8 cellular contexts compared by ENCODE assay signal in genomic region chr7:74083117-74083876, GRCh38. TPM values are rescaled to one million over a fixed set of nuclear protein-coding genes. Genes with fewer than 3 reads are reported as not detected.
A peak's percentile ranks its signal among the peaks of the same experiment; 100 is the strongest.
DNase-seq lines count a peak whose midpoint lies in the region; ATAC-seq and TF ChIP-seq lines count a peak whose summit lies in the region.

Gene LIMK1, plus strand, starts transcription at chr7:74083804. Its CDS starts 187 bp downstream, at chr7:74083991.

- CTCF ChIA-PET in CD8-positive, alpha-beta memory T cell (lab: Charles Lee): interaction anchor here (0.7 to 2.6 kb wide), 5 partner anchors 10 to 318 kb away, joined by 3 to 8 read pairs (median 4); partner anchors contain the start of gene EIF4H
- CTCF ChIA-PET in OCI-LY7 (lab: Charles Lee; ENCODE audit: unreplicated experiment): no interaction called here

- no peaks in the 10 kb centered on the region for H3K9me2 ChIP-seq in OCI-LY7 (ENCODE audit: insufficient read depth, low read length)

- peaks cover 8% of the 10 kb centered on the region; the same call in 1 of the 2 replicates for H3K79me2 ChIP-seq in OCI-LY7 (ENCODE audit: insufficient read depth, low read depth, low read length)

- no peaks in the 10 kb centered on the region for H3K27me3 ChIP-seq in CD8-positive, alpha-beta memory T cell (ENCODE audit: insufficient read depth, low read length, poor library complexity, severe bottlenecking)

- intact Hi-C loops in OCI-LY7 (cut with micrococcal nuclease; ENCODE audit: unreplicated experiment): loop anchor here (1.0 to 5.0 kb wide), 3 partner anchors 10 to 99 kb away; no protein-coding TSS in a partner anchor

- peak; percentile 78 to 86 (median 81) for DNase-seq in CD8-positive, alpha-beta memory T cell
- DNase-seq in HUDEP-2 (lab: John Stamatoyannopoulos, UW; ENCODE audit: unreplicated experiment in 76 of 76) (peak in 64 of 76 experiments; percentile 2 to 83 (median 62)), OCI-LY7 (ENCODE audit: low spot score) (peak; percentile 88), activated T-cell treated with anti-CD3 and anti-CD28 coated beads for 4 hours (peak; percentile 71), epithelial cell of proximal tubule (ENCODE audit: low read depth) (no peak), mucosa of gallbladder (ENCODE audit: low spot score) (peak; percentile 79)
- peak; percentile 50 to 68 for DNase-seq in stimulated activated CD8-positive, alpha-beta memory T cell treated with anti-CD3 and anti-CD28 coated beads, Interleukin-4, amount 100 ng/mL, for 1 hour (ENCODE audit: low read depth in 2 of 2, low spot score in 1 of 2)

- peak; percentile 58 for ATAC-seq in GM19467 (IDR thresholded peaks at IDR 0.05; ENCODE audit: unreplicated experiment)

- H3K9me3 ChIP-seq in CD8-positive, alpha-beta memory T cell (ENCODE audit: low read length): no peaks in the 10 kb centered on the region
- H3K9me3 ChIP-seq in OCI-LY7 (ENCODE audit: low read length): no peaks in the 10 kb centered on the region

- peak within 1 kb of the TSS; percentile 55 for H3K4me3 ChIP-seq in CD8-positive, alpha-beta memory T cell (ENCODE audit: low read length)
- H3K4me3 ChIP-seq in OCI-LY7 (ENCODE audit: low read depth, low read length, poor library complexity, severe bottlenecking) (peak within 1 kb of the TSS; percentile 83), epithelial cell of proximal tubule (ENCODE audit: low read depth, low read length) (peak within 1 kb of the TSS; percentile 82)

- TF ChIP-seq CTCF in OCI-LY7 (conservative IDR thresholded peaks at IDR 0.05; ENCODE audit: low read length) (no peak), epithelial cell of proximal tubule (conservative IDR thresholded peaks at IDR 0.05; ENCODE audit: low read depth, low read length) (no peak)

- peak within 1 kb of the TSS; percentile 32; the same call in 1 of the 2 replicates for H2AFZ ChIP-seq in OCI-LY7 (ENCODE audit: low read length)

- peaks cover 0 to 11% (median 0%) of the 10 kb centered on the region in 3 donors for H3K36me3 Mint-ChIP-seq in CD8-positive, alpha-beta memory T cell

- H4K20me1 ChIP-seq in OCI-LY7 (ENCODE audit: insufficient read depth, low read length): no peaks in the 10 kb centered on the region

- BruUV-seq in OCI-LY7 (replicated peaks; lab: Mats Ljungman, UMichigan): no TSS peak

- H3K27me3 Mint-ChIP-seq in CD8-positive, alpha-beta memory T cell: no peaks in the 10 kb centered on the region

- peaks cover 15% of the 10 kb centered on the region for H3K4me1 ChIP-seq in CD8-positive, alpha-beta memory T cell (ENCODE audit: insufficient read depth, low read length)
- H3K4me1 ChIP-seq in OCI-LY7 (ENCODE audit: insufficient read depth, low read length, poor library complexity, severe bottlenecking): peaks cover 30% of the 10 kb centered on the region

- H3K27ac Mint-ChIP-seq in CD8-positive, alpha-beta memory T cell: peak within 1 kb of the TSS; percentile 12 to 94 (median 79)

- peaks cover 10 to 17% (median 11%) of the 10 kb centered on the region in 3 donors for H3K4me1 Mint-ChIP-seq in CD8-positive, alpha-beta memory T cell

- POLR2A ChIA-PET in CD8-positive, alpha-beta memory T cell (lab: Charles Lee): interaction anchor here (1.3 to 2.5 kb wide), 2 partner anchors 11 to 91 kb away, joined by 11 to 17 read pairs; partner anchors contain the start of gene EIF4H
- POLR2A ChIA-PET in OCI-LY7 (lab: Charles Lee): interaction anchor here (0.5 to 2.6 kb wide), 8 partner anchors 10 to 442 kb away, joined by 3 to 13 read pairs (median 4); partner anchors contain the start of gene EIF4H

- H3K27ac ChIP-seq in CD8-positive, alpha-beta memory T cell (ENCODE audit: low read depth, low read length): peak within 1 kb of the TSS; percentile 38
- peak within 1 kb of the TSS; percentile 31 for H3K27ac ChIP-seq in OCI-LY7 (ENCODE audit: low read depth, low read length, poor library complexity, severe bottlenecking)

- no peaks in the 10 kb centered on the region for H3K9me3 Mint-ChIP-seq in CD8-positive, alpha-beta memory T cell

- peak within 1 kb of the TSS; percentile 74 to 92 (median 84) for H3K4me3 Mint-ChIP-seq in CD8-positive, alpha-beta memory T cell

- H3K36me3 ChIP-seq in CD8-positive, alpha-beta memory T cell (ENCODE audit: insufficient read depth, low read length): no peaks in the 10 kb centered on the region
- H3K36me3 ChIP-seq in OCI-LY7 (ENCODE audit: insufficient read depth, low read length): peaks cover 18% of the 10 kb centered on the region

- peak within 1 kb of the TSS; percentile 80 for H3K4me2 ChIP-seq in OCI-LY7 (ENCODE audit: low read length)

RNA-seq across cellular contexts. Expression of gene LIMK1, which starts in this region (rescaled TPM):
- 10 to 100 TPM; 23.1 to 23.6 TPM for total RNA-seq in CD8-positive, alpha-beta memory T cell
- polyA plus RNA-seq in CD8-positive, alpha-beta memory T cell: 10.1 TPM
- total RNA-seq in OCI-LY7 (2014; rRNA removed; shearing (Covaris generic)): 21.9 and 31.7 TPM in 2 replicates
- 59.7 and 67.3 TPM in 2 replicates for total RNA-seq in OCI-LY7 (2022)
- 55.0 and 79.3 TPM in 2 replicates for total RNA-seq in epithelial cell of proximal tubule
- total RNA-seq in mucosa of gallbladder: 26.9 TPM
